In the genomic region with DNA sequence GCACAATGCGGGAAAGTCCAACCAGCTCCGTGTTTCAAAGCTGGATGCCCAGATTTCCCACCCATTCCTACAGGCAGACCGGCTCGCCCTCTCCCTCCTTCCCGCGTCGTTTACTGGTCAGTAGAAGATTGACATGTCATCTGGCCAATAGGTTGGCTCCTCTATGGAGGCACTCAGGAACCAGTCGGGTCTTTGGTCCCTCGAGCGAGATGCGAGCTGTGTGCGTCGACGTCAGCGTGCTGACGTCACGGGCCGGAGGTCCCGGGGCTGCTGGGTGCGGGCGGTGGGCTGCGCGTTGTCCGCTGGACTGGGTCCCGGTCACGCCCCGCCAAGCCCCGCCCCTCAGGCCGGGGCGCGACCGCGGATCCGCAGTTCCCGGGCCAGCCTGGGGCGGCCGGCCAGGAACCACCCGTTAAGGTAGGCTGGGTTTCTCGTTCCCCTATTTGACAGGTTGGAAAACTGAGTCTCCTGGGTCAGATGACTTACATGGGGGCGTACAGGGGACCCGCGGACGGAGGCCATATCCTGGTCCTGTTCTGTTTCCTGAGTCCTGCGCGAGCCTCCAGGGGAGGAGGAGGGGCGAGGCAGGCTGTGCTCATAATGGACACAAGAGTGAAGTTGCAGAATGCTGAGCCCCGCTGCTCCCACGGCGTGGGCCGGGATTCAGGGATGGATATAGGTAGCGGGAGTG, we compare ENCODE assay signal across 8 cellular contexts. TPM values are rescaled to one million over a fixed set of nuclear protein-coding genes. Genes with fewer than 3 reads are reported as not detected.
A peak's percentile ranks its signal among the peaks of the same experiment; 100 is the strongest.
DNase-seq lines count a peak whose midpoint lies in the region; ATAC-seq and TF ChIP-seq lines count a peak whose summit lies in the region.

TSS of gene STARD3NL (plus strand) at position 242 of the 691 bp plus-strand sequence. CDS start 29,260 bp downstream, outside the sequence.

- no TSS peak for BruUV-seq in Panc1 (replicated peaks; lab: Mats Ljungman, UMichigan)

- H3K4me1 ChIP-seq in Panc1 (ENCODE audit: control insufficient read depth, insufficient read depth, low read length) (peaks cover 24% of the 10 kb centered on the region), esophagus (ENCODE audit: control insufficient read depth in 2 of 2, insufficient read depth in 2 of 2, low read length in 1 of 2) (peaks cover 0 to 4% of the 10 kb centered on the region in 2 donors), mucosa of stomach (ENCODE audit: control insufficient read depth, insufficient read depth, low read length) (no peaks in the 10 kb centered on the region)

- ATAC-seq in GM21723 (IDR thresholded peaks at IDR 0.05; ENCODE audit: unreplicated experiment) (peak; percentile 98), Panc1 (peak; percentile 99)
- ATAC-seq in activated T-cell treated with anti-CD3 and anti-CD28 coated beads, Interleukin-2, amount 50 U/mL, for 4 hours: peak; percentile 99

- H3K9me3 ChIP-seq in Panc1 (ENCODE audit: control insufficient read depth, insufficient read depth, low read depth, low read length) (no peaks in the 10 kb centered on the region), esophagus (ENCODE audit: control insufficient read depth in 2 of 2, insufficient read depth in 1 of 2, low read depth in 1 of 2, low read length in 1 of 2) (no peaks in the 10 kb centered on the region), mucosa of stomach (ENCODE audit: control insufficient read depth, low read length) (no peaks in the 10 kb centered on the region)

- 0% methylated on average over 40 to 51 of the region's 51 CpGs for WGBS in esophagus, 2 donors

- H3K27ac ChIP-seq in Panc1 (ENCODE audit: low read length) (peak within 1 kb of the TSS; percentile 98), esophagus (ENCODE audit: low read depth in 2 of 2, low read length in 1 of 2) (peak within 1 kb of the TSS; percentile 89 to 90)

- CTCF ChIA-PET in Panc1 (lab: Charles Lee): no interaction called here

- H3K9ac ChIP-seq in mucosa of stomach (ENCODE audit: low read length): peak within 1 kb of the TSS; percentile 78

- POLR2A ChIA-PET in Panc1 (lab: Charles Lee): no interaction called here

- TF ChIP-seq CTCF in Panc1 (IDR thresholded peaks at IDR 0.05): no peak

- H3K9me3 Mint-ChIP-seq in activated T-cell treated with anti-CD3 and anti-CD28 coated beads, Interleukin-2, amount 50 U/mL, for 4 hours: no peaks in the 10 kb centered on the region

- H3K36me3 ChIP-seq in Panc1 (ENCODE audit: control insufficient read depth, insufficient read depth, low read length): no peaks in the 10 kb centered on the region; the same call in 1 of the 2 replicates
- H3K36me3 ChIP-seq in esophagus (ENCODE audit: control insufficient read depth in 2 of 2, insufficient read depth in 2 of 2, low read length in 1 of 2): no peaks in the 10 kb centered on the region
- H3K36me3 ChIP-seq in mucosa of stomach (ENCODE audit: control insufficient read depth, insufficient read depth, low read length): no peaks in the 10 kb centered on the region

- peak; percentile 98 for DNase-seq in DMS53 treated with DMSO at 0.1 percent for 48 hours (lab: John Stamatoyannopoulos, UW; ENCODE audit: unreplicated experiment)
- DNase-seq in KG1 (lab: John Stamatoyannopoulos, UW): peak; percentile 98
- peak; percentile 100 for DNase-seq in Panc1 (ENCODE audit: low read depth, low spot score)
- DNase-seq in activated T-cell treated with anti-CD3 and anti-CD28 coated beads, Interleukin-2, amount 50 U/mL, for 4 hours: peak; percentile 82
- DNase-seq in stimulated activated CD8-positive, alpha-beta memory T cell treated with anti-CD3 and anti-CD28 coated beads, Interleukin-7, amount 100 ng/mL, for 1 hour (ENCODE audit: low read depth in 2 of 2): peak; percentile 61 to 71

- H3K4me3 ChIP-seq in Panc1 (ENCODE audit: low read depth in 2 of 2, low read length in 2 of 2) (peak within 1 kb of the TSS; percentile 79 to 88), esophagus (ENCODE audit: low read depth in 1 of 2, low read length in 2 of 2) (peak within 1 kb of the TSS; percentile 65 to 76), mucosa of stomach (ENCODE audit: low read length) (peak within 1 kb of the TSS; percentile 99)

- in situ Hi-C loops in Panc1 (cut with HindIII; ENCODE audit: low pct_unique_long_range_greater_than_20kb, low sequenced_read_pairs): no loop called here

- H3K27me3 ChIP-seq in Panc1 (ENCODE audit: control insufficient read depth, insufficient read depth, low read length) (peaks cover 3% of the 10 kb centered on the region; the same call in 1 of the 2 replicates), esophagus (ENCODE audit: control insufficient read depth in 1 of 2, insufficient read depth in 2 of 2, low read length in 2 of 2) (no peaks in the 10 kb centered on the region), mucosa of stomach (ENCODE audit: control insufficient read depth, insufficient read depth, low read length) (no peaks in the 10 kb centered on the region)

- H3K27me3 Mint-ChIP-seq in activated T-cell treated with anti-CD3 and anti-CD28 coated beads, Interleukin-2, amount 50 U/mL, for 4 hours (ENCODE audit: low read depth): peaks cover 12% of the 10 kb centered on the region

- H3K4me1 Mint-ChIP-seq in activated T-cell treated with anti-CD3 and anti-CD28 coated beads, Interleukin-2, amount 50 U/mL, for 4 hours (ENCODE audit: low read depth): peaks cover 34% of the 10 kb centered on the region

- peaks cover 1% of the 10 kb centered on the region for H3K36me3 Mint-ChIP-seq in activated T-cell treated with anti-CD3 and anti-CD28 coated beads, Interleukin-2, amount 50 U/mL, for 4 hours (ENCODE audit: insufficient read depth)

- intact Hi-C loops in Panc1 (cut with micrococcal nuclease; ENCODE audit: unreplicated experiment): no loop called here

- H3K4me3 Mint-ChIP-seq in activated T-cell treated with anti-CD3 and anti-CD28 coated beads, Interleukin-2, amount 50 U/mL, for 4 hours: peak within 1 kb of the TSS; percentile 96

RNA-seq across cellular contexts. Expression of gene STARD3NL, which starts in this region (rescaled TPM):
- 75.7 TPM for total RNA-seq in Panc1 (2021; ENCODE audit: unreplicated experiment)
- 48.6 TPM for polyA plus RNA-seq in Panc1 (2012; ENCODE audit: insufficient read length)
- total RNA-seq in activated T-cell treated with anti-CD3 and anti-CD28 coated beads, Interleukin-2, amount 50 U/mL, for 4 hours: 10 to 100 TPM; 30.2 to 31.3 (median 30.7) TPM
- 1 to 10 TPM; 4.2 to 7.7 TPM for polyA plus RNA-seq in esophagus

Comparison
In these comparisons a context has a peak if more than half of its experiments do, and no peak if none do; other contexts are left out.
1. Peak in every context shown above with its lines: DNase-seq, ATAC-seq, H3K4me3 ChIP-seq and H3K27ac ChIP-seq.